8 cellular contexts compared by ENCODE assay signal in the genomic region with DNA sequence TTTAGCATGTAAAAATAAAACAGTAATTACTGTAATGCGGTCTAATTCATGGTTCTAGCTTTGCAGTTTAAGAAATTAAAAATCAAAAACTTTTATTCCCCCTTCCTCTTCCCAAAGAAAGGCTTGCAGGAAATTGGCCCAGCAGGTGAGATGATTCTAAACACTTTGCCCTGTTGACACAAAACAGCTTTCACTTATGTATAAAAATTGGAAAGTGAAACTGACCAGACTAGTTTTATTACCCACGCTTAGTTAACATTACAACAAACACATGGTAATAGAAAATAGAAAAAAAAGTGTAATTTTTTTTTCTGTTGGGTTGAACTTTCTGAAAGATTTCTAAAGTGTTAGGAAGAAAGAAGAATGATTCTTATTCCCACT. TPM values are rescaled to one million over a fixed set of nuclear protein-coding genes. Genes with fewer than 3 reads are reported as not detected.
DNase-seq lines count a peak whose midpoint lies in the region; ATAC-seq, FAIRE-seq and TF ChIP-seq lines count a peak whose summit lies in the region.

No MANE protein-coding gene starts in this region.

- FAIRE-seq in HepG2 (lab: Jason Lieb, UNC) = no peak

- no peak for TF ChIP-seq CTCF in HepG2 (CRISPR knock-in tag; IDR thresholded peaks at IDR 0.05)
- no peak for TF ChIP-seq CTCF in tibial artery (IDR thresholded peaks at IDR 0.05)

- peaks cover 20 to 24% of the 10 kb centered on the region in 2 donors for H3K36me3 Mint-ChIP-seq in activated T-cell treated with anti-CD3 and anti-CD28 coated beads, Interleukin-2, amount 50 U/mL, for 72 hours (ENCODE audit: insufficient read depth in 2 of 2)

- H3K27me3 Mint-ChIP-seq in activated T-cell treated with anti-CD3 and anti-CD28 coated beads, Interleukin-2, amount 50 U/mL, for 72 hours (ENCODE audit: low read depth) = no peaks in the 10 kb centered on the region

- H3K4me3 Mint-ChIP-seq in activated T-cell treated with anti-CD3 and anti-CD28 coated beads, Interleukin-2, amount 50 U/mL, for 72 hours = peak overlapping the region; percentile 84 to 97

- WGBS in HepG2 (ENCODE audit: low lambda C conversion rate) = 32% methylated on average over 2 of the region's 2 CpGs

- BruUV-seq in HepG2 (replicated peaks; lab: Mats Ljungman, UMichigan) = no TSS peak

- TF ChIP-seq POLR2A in HepG2 (IDR thresholded peaks at IDR 0.05; ENCODE audit: insufficient read depth in 1 of 2, low read depth in 2 of 2, low read length in 2 of 2) = no peak

- H3K4me1 ChIP-seq in HepG2 (ENCODE audit: insufficient read depth, low read length) = peaks cover 44% of the 10 kb centered on the region
- peaks cover 0 to 44% (median 17%) of the 10 kb centered on the region in 4 donors for H3K4me1 ChIP-seq in tibial artery

- H2AFZ ChIP-seq in HepG2 (ENCODE audit: low read length) = peak overlapping the region; percentile 90

- H3K9ac ChIP-seq in HepG2 (ENCODE audit: insufficient read depth, low read depth, low read length) = peak overlapping the region; percentile 91

- H3K9me3 ChIP-seq in HepG2 (ENCODE audit: low read length) (no peaks in the 10 kb centered on the region), tibial artery (no peaks in the 10 kb centered on the region)

- H3K4me3 ChIP-seq in HepG2 (replicated peaks in 1 of 3; ENCODE audit: insufficient read depth in 1 of 3, low read depth in 2 of 3, low read length in 3 of 3) (peak overlapping the region; percentile 94 to 100 (median 97); a peak in 5 of 6 replicates), tibial artery (peak overlapping the region; percentile 83 to 98)

- peaks cover 6% of the 10 kb centered on the region for H4K20me1 ChIP-seq in HepG2 (ENCODE audit: insufficient read depth, low read length)

- CTCF ChIA-PET in HepG2 (lab: Yijun Ruan, JAX; ENCODE audit: low intra/inter-chr PET ratio, low total read pairs) = no interaction called here

- H3K27ac ChIP-seq in angular gyrus (ENCODE audit: low read depth, low read length) (peak overlapping the region; percentile 90), HepG2 (ENCODE audit: extremely low read length, insufficient read depth, low read length) (peak overlapping the region; percentile 90), tibial artery (peak overlapping the region; percentile 91 to 99)

- TF ChIP-seq RAD21 in HepG2 (CRISPR knock-in tag; IDR thresholded peaks at IDR 0.05) = no peak

- peak overlapping the region; percentile 91 for H3K27ac Mint-ChIP-seq in activated T-cell treated with anti-CD3 and anti-CD28 coated beads, Interleukin-2, amount 50 U/mL, for 72 hours

- H3K4me2 ChIP-seq in HepG2 (ENCODE audit: low read depth, low read length) = peak overlapping the region; percentile 88

- H3K36me3 ChIP-seq in HepG2 (replicated peaks in 1 of 2; ENCODE audit: control insufficient read depth in 1 of 2, insufficient read depth in 2 of 2, low read length in 2 of 2) = no peaks in the 10 kb centered on the region
- H3K36me3 ChIP-seq in tibial artery = peaks cover 0 to 3% (median 0%) of the 10 kb centered on the region in 3 donors

- in situ Hi-C loops in HepG2 (cut with HindIII; ENCODE audit: extremely low pct_ligation_motif_present, low pct_unique_long_range_greater_than_20kb) = no loop called here

- intact Hi-C loops in HepG2 (cut with micrococcal nuclease; ENCODE audit: unreplicated experiment) (loop anchor here (5.0 kb wide), 2 partner anchors 65 to 125 kb away; no protein-coding TSS in a partner anchor), tibial artery (cut with DNase I; ENCODE audit: low total_unique reads) (no loop called here)

- no peak for ATAC-seq in activated T-cell treated with anti-CD3 and anti-CD28 coated beads, Interleukin-2, amount 50 U/mL, for 72 hours (replicated peaks in 1 of 2)
- no peak for ATAC-seq in HepG2
- ATAC-seq in HG03457 (IDR thresholded peaks at IDR 0.05; ENCODE audit: unreplicated experiment) = no peak
- ATAC-seq in HG02840 (IDR thresholded peaks at IDR 0.05; ENCODE audit: low FRiP score, unreplicated experiment) = no peak

- H3K4me1 Mint-ChIP-seq in activated T-cell treated with anti-CD3 and anti-CD28 coated beads, Interleukin-2, amount 50 U/mL, for 72 hours (ENCODE audit: low read depth) = peaks cover 64% of the 10 kb centered on the region

- H3K27me3 ChIP-seq in HepG2 (ENCODE audit: control insufficient read depth in 1 of 2, insufficient read depth in 2 of 2, low read length in 2 of 2) = no peaks in the 10 kb centered on the region; a peak in 1 of 5 replicates
- H3K27me3 ChIP-seq in tibial artery = no peaks in the 10 kb centered on the region

- H3K79me2 ChIP-seq in HepG2 (ENCODE audit: insufficient read depth, low read length) = peaks cover 36% of the 10 kb centered on the region

- H3K9me3 Mint-ChIP-seq in activated T-cell treated with anti-CD3 and anti-CD28 coated beads, Interleukin-2, amount 50 U/mL, for 72 hours = no peaks in the 10 kb centered on the region

- DNase-seq in activated T-cell treated with anti-CD3 and anti-CD28 coated beads, Interleukin-2, amount 50 U/mL, for 72 hours = no peak
- DNase-seq in activated T-cell treated with anti-CD3 and anti-CD28 coated beads, Interleukin-2, amount 50 U/mL, for 1 hour = no peak
- DNase-seq in HepG2 (ENCODE audit: low spot score) (no peak), tibial artery (no peak), NCI-H2196 (lab: John Stamatoyannopoulos, UW; ENCODE audit: unreplicated experiment) (no peak)

- TF ChIP-seq EP300 in HepG2 (IDR thresholded peaks at IDR 0.05; ENCODE audit: low read depth in 2 of 2, low read length in 2 of 2) (no peak), HepG2 (CRISPR knock-in tag; IDR thresholded peaks at IDR 0.05; ENCODE audit: borderline replicate concordance) (no peak)

- POLR2A ChIA-PET in HepG2 (lab: Yijun Ruan, JAX) = interaction anchor here (1.6 kb wide), 1 partner anchor 12 kb away, joined by 5 read pairs; no protein-coding TSS in a partner anchor

TF ChIP-seq in HepG2, 621 proteins besides CTCF, POLR2A, EP300 and RAD21:
- TF ChIP-seq ZNF20 (CRISPR knock-in tag; IDR thresholded peaks at IDR 0.05) = 0 out of 2 replicates have a peak, but pooled peaks have one; percentile 39
- TF ChIP-seq ZNF850 (CRISPR knock-in tag; conservative IDR thresholded peaks at IDR 0.05) = no peak

RNA-seq across cellular contexts. Expression of a gene that starts 1.2 kb away (rescaled TPM):
- 100 to 1,000 TPM in 1 of 2 donors, 10 to 100 TPM in 1; 77.7 to 107 TPM for total RNA-seq in activated T-cell treated with anti-CD3 and anti-CD28 coated beads, Interleukin-2, amount 50 U/mL, for 72 hours
- total RNA-seq in HepG2 (2016; rRNA removed; fragmentation: Illumina TruSeq; extraction: Trizol) = 18.3 and 34.1 TPM in 2 replicates
- 4.9 and 5.1 TPM in 2 replicates for total RNA-seq in HepG2 (2016; cell fraction: cytosol; rRNA removed; fragmentation: Illumina TruSeq; extraction: Trizol; ENCODE audit: low read depth)
- 17.2 and 31.8 TPM in 2 replicates for total RNA-seq in HepG2 (2016; cell fraction: insoluble cytoplasmic fraction; rRNA removed; fragmentation: Illumina TruSeq; extraction: Trizol)
- 24.4 and 29.6 TPM in 2 replicates for total RNA-seq in HepG2 (2016; cell fraction: membrane; rRNA removed; fragmentation: Illumina TruSeq; extraction: Trizol)
- 22.7 and 23.4 TPM in 2 replicates for total RNA-seq in HepG2 (2016; cell fraction: nucleus; rRNA removed; fragmentation: Illumina TruSeq; extraction: Trizol)
- polyA plus RNA-seq in HepG2 (2011; rRNA removed) = 15.4 and 17.9 TPM in 2 replicates
- polyA plus RNA-seq in HepG2 (2011; cell fraction: cytosol; rRNA removed) = 12.4 and 14.6 TPM in 2 replicates
- 6.3 and 7.6 TPM in 2 replicates for polyA plus RNA-seq in HepG2 (2011; cell fraction: nucleus; rRNA removed)
- polyA plus RNA-seq in HepG2 (2012) = 15.0 and 16.0 TPM in 2 replicates
- 4.1 and 4.6 TPM in 2 replicates for polyA plus RNA-seq in HepG2 (2016; cell fraction: cytosol; fragmentation: Illumina TruSeq; extraction: Trizol; ENCODE audit: low read depth)
- 30.5 and 32.8 TPM in 2 replicates for polyA plus RNA-seq in HepG2 (2016; cell fraction: insoluble cytoplasmic fraction; fragmentation: Illumina TruSeq; extraction: Trizol; ENCODE audit: low read depth)
- polyA plus RNA-seq in HepG2 (2016; cell fraction: membrane; fragmentation: Illumina TruSeq; extraction: Trizol; ENCODE audit: low read depth) = 14.5 and 19.3 TPM in 2 replicates
- 17.8 and 18.7 TPM in 2 replicates for polyA plus RNA-seq in HepG2 (2016; cell fraction: nucleus; fragmentation: Illumina TruSeq; extraction: Trizol; ENCODE audit: insufficient read depth, low read depth)
- polyA minus RNA-seq in HepG2 (2011; rRNA and poly(A)+ RNA removed; ENCODE audit: low replicate concordance) = 30.5 and 36.4 TPM in 2 replicates
- 29.7 and 30.0 TPM in 2 replicates for polyA minus RNA-seq in HepG2 (2011; cell fraction: cytosol; rRNA and poly(A)+ RNA removed)
- polyA minus RNA-seq in HepG2 (2011; cell fraction: nucleus; rRNA and poly(A)+ RNA removed) = 26.0 and 32.1 TPM in 2 replicates
